17 cellular contexts compared by ENCODE assay signal in genomic region chr6:15369838-15370237, GRCh38.
DNase-seq lines count a peak whose midpoint lies in the region; ATAC-seq and TF ChIP-seq lines count a peak whose summit lies in the region.
"Had no signal": no experiment of that assay in that cellular context is flagged by ENCODE, and none has a peak within 500 bp of the region (broad histone marks: within the 10 kb centered on the region; RNA-seq: fewer than 3 reads in every experiment).

No MANE protein-coding gene starts in this region.

- no peaks in the 10 kb centered on the region for H3K36me3 ChIP-seq in trophoblast cell (ENCODE audit: control insufficient read depth in 1 of 2, insufficient read depth in 2 of 2, low read length in 2 of 2)
- H3K36me3 ChIP-seq: tibial artery had no signal

- H4K5ac ChIP-seq in H9 (ENCODE audit: insufficient read length, low read depth, low read length): no peak overlapping the region

- no peaks in the 10 kb centered on the region; the same call in 1 of the 2 replicates for H3K27me3 Mint-ChIP-seq in H9 (ENCODE audit: low read depth)
- no peaks in the 10 kb centered on the region for H3K27me3 Mint-ChIP-seq in activated T-helper 2 cell treated with anti-CD3 and anti-CD28 coated beads, Interferon-gamma antibody, Interleukin-2, Interleukin-4, amounts not matched to agents 10 μg/mL and 5 μg/mL and 100 μg/mL, durations not matched to agents 14 hours and 24 hours and 36 hours (ENCODE audit: low read depth)
- H3K27me3 Mint-ChIP-seq: activated naive CD8-positive, alpha-beta T cell treated with anti-CD3 and anti-CD28 coated beads for 36 hours; CD4-positive, alpha-beta memory T cell had no signal

- no peaks in the 10 kb centered on the region for H3K79me1 ChIP-seq in H9 (ENCODE audit: insufficient read depth, low read depth, low read length, poor library complexity, severe bottlenecking)
- no peaks in the 10 kb centered on the region for H3K79me1 ChIP-seq in trophoblast cell (ENCODE audit: low read length)

- intact Hi-C loops in activated T-helper 2 cell treated with anti-CD3 and anti-CD28 coated beads, Interferon-gamma antibody, Interleukin-2, Interleukin-4, amounts not matched to agents 10 μg/mL and 5 μg/mL and 100 μg/mL, durations not matched to agents 14 hours and 24 hours and 36 hours (cut with micrococcal nuclease): no loop called here

- no peaks in the 10 kb centered on the region for H3K23me2 ChIP-seq in H9 (ENCODE audit: insufficient read length, low read depth, low read length, poor library complexity, severe bottlenecking)

- no peak overlapping the region for H3K4me3 ChIP-seq in trophoblast cell (ENCODE audit: low read depth, low read length)
- H3K4me3 ChIP-seq: dorsolateral prefrontal cortex, lung, smooth muscle cell, tibial artery had no signal

- H3K27me3 ChIP-seq in H9 (ENCODE audit: insufficient read depth, low read length): no peaks in the 10 kb centered on the region
- H3K27me3 ChIP-seq in trophoblast cell (ENCODE audit: insufficient read depth, low read length): no peaks in the 10 kb centered on the region
- H3K27me3 ChIP-seq: dorsolateral prefrontal cortex, tibial artery had no signal

- no peak overlapping the region for H4K91ac ChIP-seq in H9 (ENCODE audit: insufficient read length, low read depth, low read length)
- H4K91ac ChIP-seq in trophoblast cell (ENCODE audit: low read depth, low read length): no peak overlapping the region

- no peak overlapping the region for H2BK12ac ChIP-seq in H9 (ENCODE audit: insufficient read length, low read depth, low read length)
- no peak overlapping the region for H2BK12ac ChIP-seq in trophoblast cell (ENCODE audit: low read length)

- H3K4me1 ChIP-seq in H9 (ENCODE audit: insufficient read depth, low read length) (peaks cover 12% of the 10 kb centered on the region; the same call in 1 of the 2 replicates), trophoblast cell (ENCODE audit: control insufficient read depth in 1 of 2, insufficient read depth in 2 of 2, low read length in 2 of 2) (peaks cover 7% of the 10 kb centered on the region in 2 experiments)

- H3K18ac ChIP-seq in H9 (ENCODE audit: insufficient read length, low read depth, low read length) (no peak overlapping the region), trophoblast cell (ENCODE audit: low read length) (no peak overlapping the region)

- no peak overlapping the region for H3K4ac ChIP-seq in H9 (ENCODE audit: low read depth, low read length)
- peak overlapping the region; percentile 1 for H3K4ac ChIP-seq in trophoblast cell (ENCODE audit: low read depth, low read length)

- no peak overlapping the region for H2AFZ ChIP-seq in H9 (ENCODE audit: low read length)
- no peak overlapping the region for H2AFZ ChIP-seq in trophoblast cell (ENCODE audit: insufficient read depth, low read length, poor library complexity)

- H3K79me2 ChIP-seq in H9 (ENCODE audit: insufficient read depth, low read length): peaks cover 96% of the 10 kb centered on the region
- H3K79me2 ChIP-seq in trophoblast cell (ENCODE audit: control insufficient read depth, insufficient read depth, low read length, poor library complexity): peaks cover 5% of the 10 kb centered on the region

- no peak overlapping the region for H3K9ac ChIP-seq in H9 (ENCODE audit: extremely low read depth, insufficient read length, low read length)
- H3K9ac ChIP-seq in trophoblast cell (ENCODE audit: low read length): no peak overlapping the region

- WGBS in H9 (ENCODE audit: extremely low coverage, insufficient read length, low lambda C conversion rate): no CpG with 5 or more reads among the region's 4 CpGs
- WGBS in trophoblast cell (ENCODE audit: extremely low coverage, insufficient coverage, insufficient read length): no CpG with 5 or more reads among the region's 4 CpGs

- H4K8ac ChIP-seq in H9 (replicated peaks; ENCODE audit: insufficient read length, low read depth, low read length) (no peak overlapping the region), trophoblast cell (ENCODE audit: low read depth, low read length) (no peak overlapping the region)

- H2BK15ac ChIP-seq in H9 (ENCODE audit: low read depth, low read length): no peak overlapping the region

- no peaks in the 10 kb centered on the region for H3K9me3 Mint-ChIP-seq in H9
- no peaks in the 10 kb centered on the region for H3K9me3 Mint-ChIP-seq in activated T-helper 2 cell treated with anti-CD3 and anti-CD28 coated beads, Interferon-gamma antibody, Interleukin-2, Interleukin-4, amounts not matched to agents 10 μg/mL and 5 μg/mL and 100 μg/mL, durations not matched to agents 14 hours and 24 hours and 36 hours
- H3K9me3 Mint-ChIP-seq: activated naive CD8-positive, alpha-beta T cell treated with anti-CD3 and anti-CD28 coated beads for 36 hours; CD4-positive, alpha-beta memory T cell; immature natural killer cell had no signal

- H4K12ac ChIP-seq in trophoblast cell (ENCODE audit: low read depth, low read length): no peak overlapping the region

- H3K27ac Mint-ChIP-seq in H9: peak overlapping the region; percentile 2 to 52 (median 5); a peak in 4 of 7 replicates
- peak overlapping the region; percentile 14 for H3K27ac Mint-ChIP-seq in activated T-helper 2 cell treated with anti-CD3 and anti-CD28 coated beads, Interferon-gamma antibody, Interleukin-2, Interleukin-4, amounts not matched to agents 10 μg/mL and 5 μg/mL and 100 μg/mL, durations not matched to agents 14 hours and 24 hours and 36 hours
- H3K27ac Mint-ChIP-seq: activated naive CD8-positive, alpha-beta T cell treated with anti-CD3 and anti-CD28 coated beads for 36 hours had no signal

- H3K27ac ChIP-seq in H9 (ENCODE audit: insufficient read length, low read depth, low read length) (no peak overlapping the region), trophoblast cell (ENCODE audit: low read depth, low read length) (no peak overlapping the region)
- H3K27ac ChIP-seq: dorsolateral prefrontal cortex, tibial artery had no signal

- H3K14ac ChIP-seq in H9 (ENCODE audit: insufficient read depth, low read length) (no peak overlapping the region; the same call in 1 of the 2 replicates), trophoblast cell (ENCODE audit: low read length) (no peak overlapping the region)

- no peak overlapping the region for H2BK20ac ChIP-seq in H9 (ENCODE audit: low read depth, low read length, poor library complexity, severe bottlenecking)

- H2AK5ac ChIP-seq in H9 (ENCODE audit: insufficient read length, low read length) (no peak overlapping the region), trophoblast cell (ENCODE audit: low read length) (no peak overlapping the region)

- no peak overlapping the region for H3K4me2 ChIP-seq in H9 (ENCODE audit: insufficient read depth, insufficient read length, low read length)
- no peak overlapping the region for H3K4me2 ChIP-seq in trophoblast cell (ENCODE audit: low read length)
- H3K4me2 ChIP-seq: smooth muscle cell had no signal

- no peak overlapping the region for H3K56ac ChIP-seq in H9 (ENCODE audit: insufficient read length, low read depth, low read length)

- ATAC-seq in GM21423 (IDR thresholded peaks at IDR 0.05; ENCODE audit: unreplicated experiment): no peak

- H3K36me3 Mint-ChIP-seq in H9 (ENCODE audit: insufficient read depth in 1 of 3, low read depth in 3 of 3): no peaks in the 10 kb centered on the region; a peak in 1 of 7 replicates
- H3K36me3 Mint-ChIP-seq in activated T-helper 2 cell treated with anti-CD3 and anti-CD28 coated beads, Interferon-gamma antibody, Interleukin-2, Interleukin-4, amounts not matched to agents 10 μg/mL and 5 μg/mL and 100 μg/mL, durations not matched to agents 14 hours and 24 hours and 36 hours (ENCODE audit: low read depth): peaks cover 62% of the 10 kb centered on the region

- no peak for TF ChIP-seq CTCF in H9 (conservative IDR thresholded peaks at IDR 0.05)

- H2BK120ac ChIP-seq in H9 (ENCODE audit: low read depth, low read length, poor library complexity, severe bottlenecking) (no peak overlapping the region), trophoblast cell (ENCODE audit: insufficient read depth, low read length, poor library complexity) (no peak overlapping the region)

- DNase-seq in NCI-H82 (lab: John Stamatoyannopoulos, UW) (peak; percentile 81), NCI-H82 treated with DMSO at 0.1 percent for 48 hours (lab: John Stamatoyannopoulos, UW; ENCODE audit: unreplicated experiment) (no peak), H9 (no peak), trophoblast cell (no peak), A172 (ENCODE audit: low spot score) (no peak), OCI-M1 (lab: John Stamatoyannopoulos, UW) (no peak)
- DNase-seq in activated T-helper 2 cell treated with anti-CD3 and anti-CD28 coated beads, Interferon-gamma antibody, Interleukin-2, Interleukin-4, amounts not matched to agents 10 μg/mL and 5 μg/mL and 100 μg/mL, durations not matched to agents 14 hours and 24 hours and 36 hours (ENCODE audit: low spot score): no peak
- DNase-seq: activated CD4-positive, alpha-beta T cell treated with anti-CD3 and anti-CD28 coated beads, Interleukin-2, amount 50 U/mL, for 48 hours; activated naive CD8-positive, alpha-beta T cell treated with anti-CD3 and anti-CD28 coated beads for 36 hours; CD4-positive, alpha-beta memory T cell; dorsolateral prefrontal cortex; immature natural killer cell; NCI-H748 treated with DMSO at 0.1 percent for 48 hours; tibial artery had no signal

- H3T11ph ChIP-seq in H9 (ENCODE audit: low read length): no peak overlapping the region

- H3K4me1 Mint-ChIP-seq in H9: peaks cover 39 to 51% of the 10 kb centered on the region in 2 experiments
- peaks cover 61% of the 10 kb centered on the region for H3K4me1 Mint-ChIP-seq in activated T-helper 2 cell treated with anti-CD3 and anti-CD28 coated beads, Interferon-gamma antibody, Interleukin-2, Interleukin-4, amounts not matched to agents 10 μg/mL and 5 μg/mL and 100 μg/mL, durations not matched to agents 14 hours and 24 hours and 36 hours (ENCODE audit: low read depth)

- H3K4me3 Mint-ChIP-seq in H9: peak overlapping the region in 1 of 2 experiments; percentile 0; a peak in 1 of 5 replicates
- H3K4me3 Mint-ChIP-seq in activated T-helper 2 cell treated with anti-CD3 and anti-CD28 coated beads, Interferon-gamma antibody, Interleukin-2, Interleukin-4, amounts not matched to agents 10 μg/mL and 5 μg/mL and 100 μg/mL, durations not matched to agents 14 hours and 24 hours and 36 hours (ENCODE audit: low read depth): no peak overlapping the region
- H3K4me3 Mint-ChIP-seq: activated naive CD8-positive, alpha-beta T cell treated with anti-CD3 and anti-CD28 coated beads for 36 hours; CD4-positive, alpha-beta memory T cell; immature natural killer cell had no signal

- H2BK5ac ChIP-seq in H9 (ENCODE audit: insufficient read length, low read length) (no peak overlapping the region), trophoblast cell (ENCODE audit: low read depth, low read length, poor library complexity) (no peak overlapping the region)

- H4K20me1 ChIP-seq in H9 (ENCODE audit: control insufficient read depth, insufficient read depth, insufficient read length): no peaks in the 10 kb centered on the region

- H3K23ac ChIP-seq in H9 (ENCODE audit: insufficient read length, low read depth, low read length): peak overlapping the region; percentile 85
- H3K23ac ChIP-seq in trophoblast cell (ENCODE audit: low read length): no peak overlapping the region

- H3K9me3 ChIP-seq in H9 (ENCODE audit: control insufficient read depth, low read depth, low read length) (no peaks in the 10 kb centered on the region), trophoblast cell (ENCODE audit: insufficient read depth, low read depth, low read length) (no peaks in the 10 kb centered on the region)
- H3K9me3 ChIP-seq: tibial artery had no signal
